ENCODE assay signal across 8 cellular contexts in genomic region chr7:108455524-108455832, GRCh38. TPM values are rescaled to one million over a fixed set of nuclear protein-coding genes. Genes with fewer than 3 reads are reported as not detected.
DNase-seq lines count a peak whose midpoint lies in the region; ATAC-seq and TF ChIP-seq lines count a peak whose summit lies in the region.

No MANE protein-coding gene starts in this region.

- H3K9me3 ChIP-seq in cardiac muscle cell (ENCODE audit: low read depth) (no peaks in the 10 kb centered on the region), SJCRH30 (replicated peaks) (no peaks in the 10 kb centered on the region), parathyroid adenoma (ENCODE audit: control insufficient read depth, low read length) (no peaks in the 10 kb centered on the region)

- no peaks in the 10 kb centered on the region for H3K4me1 ChIP-seq in cardiac muscle cell (ENCODE audit: low read depth)
- no peaks in the 10 kb centered on the region; the same call in 1 of the 2 replicates for H3K4me1 ChIP-seq in SJCRH30
- H3K4me1 ChIP-seq in parathyroid adenoma: peaks cover 6% of the 10 kb centered on the region

- peak overlapping the region; percentile 86 for H2AFZ ChIP-seq in parathyroid adenoma

- H3K79me2 ChIP-seq in parathyroid adenoma: peaks cover 18% of the 10 kb centered on the region

- no peak for ATAC-seq in left cardiac atrium
- no peak for ATAC-seq in HG03139 (IDR thresholded peaks at IDR 0.05; ENCODE audit: unreplicated experiment)

- peak overlapping the region; percentile 51 for H3K9ac ChIP-seq in parathyroid adenoma

- H3K4me3 ChIP-seq in cardiac muscle cell (peak overlapping the region; percentile 34), SJCRH30 (peak overlapping the region; percentile 75), fibroblast of mammary gland (ENCODE audit: control insufficient read depth, low read depth, low read length) (peak overlapping the region; percentile 55), parathyroid adenoma (ENCODE audit: low read depth, low read length) (peak overlapping the region; percentile 38)

- H3K27ac ChIP-seq in cardiac muscle cell (no peak overlapping the region), SJCRH30 (peak overlapping the region; percentile 45), parathyroid adenoma (peak overlapping the region; percentile 92)

- H3K27me3 ChIP-seq in cardiac muscle cell (peaks cover 72% of the 10 kb centered on the region), SJCRH30 (no peaks in the 10 kb centered on the region), parathyroid adenoma (ENCODE audit: control insufficient read depth, insufficient read depth, low read length) (no peaks in the 10 kb centered on the region)

- intact Hi-C loops in left cardiac atrium (cut with DNase I): no loop called here

- H3K36me3 ChIP-seq in cardiac muscle cell: no peaks in the 10 kb centered on the region
- no peaks in the 10 kb centered on the region for H3K36me3 ChIP-seq in SJCRH30
- no peaks in the 10 kb centered on the region for H3K36me3 ChIP-seq in parathyroid adenoma (ENCODE audit: control insufficient read depth, insufficient read depth, low read length)

- no peak for DNase-seq in cardiac muscle cell (ENCODE audit: low read depth in 1 of 2, low spot score in 1 of 2)
- DNase-seq in left cardiac atrium: no peak
- peak in 1 of 2 experiments; percentile 37 for DNase-seq in SJCRH30
- no peak for DNase-seq in fibroblast of mammary gland (ENCODE audit: low read depth)
- DNase-seq in inferior parietal cortex (ENCODE audit: extremely low spot score): no peak
- DNase-seq in cerebellar nuclear complex (lab: John Stamatoyannopoulos, UW): no peak

- peak overlapping the region; percentile 77 for H3K4me2 ChIP-seq in parathyroid adenoma (ENCODE audit: low read length)

- TF ChIP-seq CTCF in cardiac muscle cell (IDR thresholded peaks at IDR 0.05; ENCODE audit: low read depth, low read length) (no peak), fibroblast of mammary gland (conservative IDR thresholded peaks at IDR 0.05; ENCODE audit: control insufficient read depth, insufficient read depth, low read depth, low read length) (no peak), parathyroid adenoma (IDR thresholded peaks at IDR 0.05) (no peak)

RNA-seq across cellular contexts. Expression of gene NRCAM, which starts 0.8 kb away (rescaled TPM):
- 3.4 and 3.9 TPM in 2 replicates for total RNA-seq in cardiac muscle cell
- 0.76 and 1.2 TPM in 2 replicates for polyA plus RNA-seq in cardiac muscle cell
- 1 to 10 TPM in 1 of 2 donors, under 1 TPM in 1; 0.47 to 3.4 TPM for total RNA-seq in left cardiac atrium
- total RNA-seq in SJCRH30 (2014; rRNA removed; shearing (Covaris generic)): 28.5 and 30.8 TPM in 2 replicates
